17 cellular contexts compared by ENCODE assay signal in the genomic region with DNA sequence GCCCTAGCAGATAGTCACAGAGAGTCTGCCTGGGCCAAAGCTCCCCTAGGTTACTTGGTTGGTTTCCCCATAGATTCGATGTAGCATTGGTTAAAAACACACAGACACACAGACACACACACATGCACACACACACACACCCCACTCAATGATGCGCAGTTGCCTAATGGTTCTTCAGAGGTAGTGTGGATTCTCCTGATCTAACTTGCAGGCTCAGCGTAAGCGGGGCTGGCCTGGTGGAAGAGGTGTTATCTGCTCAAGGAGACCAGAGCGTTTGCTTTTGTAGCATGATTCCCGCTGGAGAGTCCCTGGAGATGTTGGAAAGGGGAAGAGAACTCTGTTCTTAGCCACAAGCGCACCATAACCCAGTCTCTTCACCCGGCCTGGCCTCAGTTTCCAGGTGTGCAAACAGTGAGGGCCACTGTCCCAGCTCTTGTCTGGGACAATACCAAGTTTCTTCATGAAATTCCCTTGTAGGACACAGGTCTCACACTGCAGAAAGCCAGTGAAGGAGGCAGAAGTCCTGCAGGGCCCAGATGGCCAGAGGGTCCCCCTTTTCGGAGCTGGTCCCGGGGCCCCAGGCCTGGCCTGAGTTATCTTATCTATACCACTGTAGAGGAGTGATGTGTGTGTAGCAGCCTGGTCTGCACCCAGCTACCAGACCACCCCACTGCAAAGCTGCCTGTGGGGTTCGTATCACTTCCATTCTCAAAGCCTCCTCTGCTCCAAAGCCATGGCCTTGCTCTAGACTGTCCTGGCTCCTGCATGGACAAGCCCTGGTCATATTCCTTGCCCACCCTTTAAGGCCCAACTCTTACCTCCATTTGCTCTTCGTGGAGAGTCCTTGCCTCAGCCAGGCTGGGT. TPM values are rescaled to one million over a fixed set of nuclear protein-coding genes. Genes with fewer than 3 reads are reported as not detected.
DNase-seq lines count a peak whose midpoint lies in the region; ATAC-seq, FAIRE-seq and TF ChIP-seq lines count a peak whose summit lies in the region.
"Had no signal": no experiment of that assay in that cellular context is flagged by ENCODE, and none has a peak within 500 bp of the region (broad histone marks: within the 10 kb centered on the region; RNA-seq: fewer than 3 reads in every experiment).

No MANE protein-coding gene starts in this region.

- POLR2A ChIA-PET in endothelial cell of umbilical vein (lab: Charles Lee) = interaction anchor here (0.6 kb wide), 1 partner anchor 447 kb away, joined by 6 read pairs; no protein-coding TSS in a partner anchor

- H3K36me3 Mint-ChIP-seq in nephron progenitor cell (ENCODE audit: low read depth) = peaks cover 15% of the 10 kb centered on the region
- H3K36me3 Mint-ChIP-seq: stimulated activated naive B cell treated with anti-CD40 and anti-IgM and Interleukin-4, amounts not matched to agents 10 μg/mL and 1 μg/mL and 100 μg/mL, for 72 hours had no signal

- in situ Hi-C loops in HAP-1 (cut with MboI; ENCODE audit: low sequenced_read_pairs) = no loop called here

- H3K4me1 ChIP-seq in adipocyte (ENCODE audit: control insufficient read depth, insufficient read depth, low read length) = peaks cover 76% of the 10 kb centered on the region
- peaks cover 78% of the 10 kb centered on the region for H3K4me1 ChIP-seq in endothelial cell of umbilical vein (ENCODE audit: control insufficient read depth, extremely low read depth, insufficient read depth, low read length)
- H3K4me1 ChIP-seq in stomach = peaks cover 18 to 97% (median 71%) of the 10 kb centered on the region in 4 donors
- H3K4me1 ChIP-seq in HAP-1 = no peaks in the 10 kb centered on the region
- peaks cover 7% of the 10 kb centered on the region for H3K4me1 ChIP-seq in foreskin keratinocyte

- TF ChIP-seq POLR2A in endothelial cell of umbilical vein (IDR thresholded peaks at IDR 0.05; ENCODE audit: low read depth, low read length) = no peak
- no peak for TF ChIP-seq POLR2A in stomach (IDR thresholded peaks at IDR 0.05)

- peak overlapping the region; percentile 69 for H2AFZ ChIP-seq in endothelial cell of umbilical vein (ENCODE audit: low read depth, low read length)

- TF ChIP-seq EP300 in stomach (IDR thresholded peaks at IDR 0.05) = no peak

- TF ChIP-seq CTCF in endothelial cell of umbilical vein (IDR thresholded peaks at IDR 0.05; ENCODE audit: extremely low read depth in 1 of 2, insufficient read depth in 1 of 2, low read depth in 1 of 2, low read length in 2 of 2) (no peak), nephron progenitor cell (IDR thresholded peaks at IDR 0.05) (no peak), stomach (IDR thresholded peaks at IDR 0.05) (no peak), foreskin keratinocyte (conservative IDR thresholded peaks at IDR 0.05) (no peak)

- H4K20me1 ChIP-seq in endothelial cell of umbilical vein (replicated peaks; ENCODE audit: control insufficient read depth, extremely low read depth, insufficient read depth, low read length) = no peaks in the 10 kb centered on the region

- no peak for ATAC-seq in GM21515 (IDR thresholded peaks at IDR 0.05; ENCODE audit: unreplicated experiment)
- ATAC-seq in foreskin keratinocyte = no peak
- ATAC-seq in HG03460 (IDR thresholded peaks at IDR 0.05; ENCODE audit: unreplicated experiment) = no peak
- ATAC-seq: stimulated activated naive B cell treated with anti-CD40 and anti-IgM and Interleukin-4, amounts not matched to agents 10 μg/mL and 1 μg/mL and 100 μg/mL, for 72 hours had no signal

- no peak for FAIRE-seq in endothelial cell of umbilical vein (lab: Jason Lieb, UNC)

- CTCF ChIA-PET in endothelial cell of umbilical vein (lab: Charles Lee) = interaction anchor here (0.7 to 1.6 kb wide), 2 partner anchors 61 kb away, joined by 3 to 4 read pairs; no protein-coding TSS in a partner anchor

- WGBS in stomach, 5 donors = 89 to 93% (median 91%) methylated on average over 12 of the region's 12 CpGs

- no peaks in the 10 kb centered on the region for H3K36me3 ChIP-seq in adipocyte (ENCODE audit: control insufficient read depth, insufficient read depth, low read length, severe bottlenecking)
- H3K36me3 ChIP-seq in endothelial cell of umbilical vein (ENCODE audit: control insufficient read depth in 2 of 2, extremely low read depth in 1 of 2, insufficient read depth in 2 of 2, low read length in 2 of 2) = peaks cover 0 to 2% of the 10 kb centered on the region in 2 experiments
- no peaks in the 10 kb centered on the region for H3K36me3 ChIP-seq in stomach
- H3K36me3 ChIP-seq in HAP-1 (replicated peaks) = no peaks in the 10 kb centered on the region

- intact Hi-C loops in endothelial cell of umbilical vein (cut with micrococcal nuclease) (loop anchor here (5.0 kb wide), 1 partner anchor 406 kb away; the partner anchor contains the start of gene GBX2), stomach (cut with DNase I; ENCODE audit: low total_unique reads) (loop anchor here (10.0 kb wide), 1 partner anchor 228 kb away; no protein-coding TSS in a partner anchor)

- H3K9me1 ChIP-seq in endothelial cell of umbilical vein (replicated peaks; ENCODE audit: control insufficient read depth, extremely low read depth, insufficient read depth, low read length) = no peaks in the 10 kb centered on the region

- H3K27me3 Mint-ChIP-seq in nephron progenitor cell (ENCODE audit: low read depth, poor library complexity) = peaks cover 12% of the 10 kb centered on the region

- peaks cover 98% of the 10 kb centered on the region for H3K4me1 Mint-ChIP-seq in nephron progenitor cell

- H3K4me2 ChIP-seq in endothelial cell of umbilical vein (ENCODE audit: insufficient read depth, low read length) = peak overlapping the region; percentile 75

- peak overlapping the region; percentile 91 for H3K9ac ChIP-seq in adipocyte (ENCODE audit: low read length)
- H3K9ac ChIP-seq in endothelial cell of umbilical vein (replicated peaks; ENCODE audit: extremely low read depth, insufficient read depth, low read length) = no peak overlapping the region

- H3K9me3 ChIP-seq in adipocyte (ENCODE audit: control insufficient read depth, low read length) = no peaks in the 10 kb centered on the region
- no peaks in the 10 kb centered on the region for H3K9me3 ChIP-seq in endothelial cell of umbilical vein (replicated peaks; ENCODE audit: control insufficient read depth, insufficient read depth, low read length)
- H3K9me3 ChIP-seq in stomach = no peaks in the 10 kb centered on the region
- H3K9me3 ChIP-seq in HAP-1 = no peaks in the 10 kb centered on the region

- H3K27ac ChIP-seq in endothelial cell of umbilical vein (ENCODE audit: insufficient read depth, low read depth, low read length) (no peak overlapping the region), stomach (peak overlapping the region in 4 of 5 donors; percentile 2 to 93 (median 62)), foreskin keratinocyte (no peak overlapping the region)

- no peak overlapping the region for H3K4me3 Mint-ChIP-seq in nephron progenitor cell
- H3K4me3 Mint-ChIP-seq: stimulated activated naive B cell treated with anti-CD40 and anti-IgM and Interleukin-4, amounts not matched to agents 10 μg/mL and 1 μg/mL and 100 μg/mL, for 72 hours had no signal

- H3K27me3 ChIP-seq in adipocyte (replicated peaks; ENCODE audit: control insufficient read depth, insufficient read depth, low read length) (no peaks in the 10 kb centered on the region), endothelial cell of umbilical vein (ENCODE audit: control insufficient read depth in 2 of 2, insufficient read depth in 2 of 2, low read length in 2 of 2) (no peaks in the 10 kb centered on the region), stomach (no peaks in the 10 kb centered on the region), HAP-1 (ENCODE audit: low read depth) (no peaks in the 10 kb centered on the region), foreskin keratinocyte (peaks cover 9% of the 10 kb centered on the region)

- dilution Hi-C loops in endothelial cell of umbilical vein (cut with MboI; ENCODE audit: extremely low pct_ligation_motif_present, low sequenced_read_pairs) = no loop called here

- H3K9me3 Mint-ChIP-seq in nephron progenitor cell = no peaks in the 10 kb centered on the region
- H3K9me3 Mint-ChIP-seq: stimulated activated naive B cell treated with anti-CD40 and anti-IgM and Interleukin-4, amounts not matched to agents 10 μg/mL and 1 μg/mL and 100 μg/mL, for 72 hours had no signal

- DNase-seq in adipocyte (ENCODE audit: low read depth) = no peak
- DNase-seq in endothelial cell of umbilical vein (ENCODE audit: low read depth, low spot score) = no peak
- no peak for DNase-seq in nephron progenitor cell
- no peak for DNase-seq in stomach
- DNase-seq in HAP-1 (ENCODE audit: low spot score in 2 of 2) = no peak
- DNase-seq in foreskin keratinocyte = no peak
- DNase-seq: activated CD4-positive, CD25-positive, alpha-beta regulatory T cell treated with anti-CD3 and anti-CD28 coated beads, Interleukin-2, amount 50 U/mL, for 72 hours; activated effector memory CD4-positive, alpha-beta T cell treated with anti-CD3 and anti-CD28 coated beads, Interleukin-2, amount 50 U/mL, for 16 hours; COR-L47; EL; KBM-7; kidney glomerular epithelial cell; NCI-H2081; OCI-M1; stimulated activated naive B cell treated with anti-CD40 and anti-IgM and Interleukin-4, amounts not matched to agents 10 μg/mL and 1 μg/mL and 100 μg/mL, for 72 hours had no signal

- peaks cover 35% of the 10 kb centered on the region for H3K79me2 ChIP-seq in endothelial cell of umbilical vein (ENCODE audit: control insufficient read depth, insufficient read depth, low read length)

- peak overlapping the region; percentile 9 for H3K27ac Mint-ChIP-seq in nephron progenitor cell
- H3K27ac Mint-ChIP-seq: stimulated activated naive B cell treated with anti-CD40 and anti-IgM and Interleukin-4, amounts not matched to agents 10 μg/mL and 1 μg/mL and 100 μg/mL, for 72 hours had no signal

- no TSS peak for BruUV-seq in endothelial cell of umbilical vein (replicated peaks; lab: Mats Ljungman, UMichigan)

- H3K4me3 ChIP-seq in adipocyte (ENCODE audit: low read length) (peak overlapping the region; percentile 92), endothelial cell of umbilical vein (replicated peaks in 1 of 3; ENCODE audit: insufficient read depth in 1 of 3, low read depth in 1 of 3, low read length in 3 of 3) (peak overlapping the region in 1 of 3 experiments; percentile 5), stomach (peak overlapping the region in 2 of 4 donors; percentile 41 to 56), HAP-1 (no peak overlapping the region)

RNA-seq across cellular contexts. Expression of gene ACKR3, which starts 3.7 kb away (rescaled TPM):
- total RNA-seq in endothelial cell of umbilical vein (24.0 and 31.1 TPM in 2 replicates), stomach (10 to 100 TPM in 4 of 5 donors, 1 to 10 TPM in 1; 5.2 to 35.0 (median 15.1) TPM), foreskin keratinocyte (1.8 and 2.8 TPM in 2 replicates)
- polyA plus RNA-seq in endothelial cell of umbilical vein (428 and 533 TPM in 2 replicates), stomach (1 to 10 TPM; 5.0 to 7.3 (median 5.8) TPM), foreskin keratinocyte (1.3 and 1.6 TPM in 2 replicates)
- 141 and 146 TPM in 2 replicates for polyA plus RNA-seq in endothelial cell of umbilical vein (2011; cell fraction: cytosol; rRNA removed)
- 278 and 394 TPM in 2 replicates for polyA plus RNA-seq in endothelial cell of umbilical vein (2011; cell fraction: nucleus; rRNA removed)
- 30.1 and 30.4 TPM in 2 replicates for polyA plus RNA-seq in endothelial cell of umbilical vein (2012)
- 433 and 453 TPM in 2 replicates for polyA minus RNA-seq in endothelial cell of umbilical vein
- polyA minus RNA-seq in endothelial cell of umbilical vein (2011; cell fraction: cytosol; rRNA and poly(A)+ RNA removed) = 0.61 TPM
- 168 and 181 TPM in 2 replicates for polyA minus RNA-seq in endothelial cell of umbilical vein (2011; cell fraction: nucleus; rRNA and poly(A)+ RNA removed)

Comparison
In these comparisons a context has a peak if more than half of its experiments do, and no peak if none do; other contexts are left out.
1. H3K27ac ChIP-seq: peak in stomach (4 of 5); none in endothelial cell of umbilical vein (single experiment) and foreskin keratinocyte (single experiment).